Comparison of ENCODE assay signal across 8 cellular contexts in genomic region chr7:86898171-86898570, GRCh38.
"Had no signal": no experiment of that assay in that cellular context is flagged by ENCODE, and none has a peak within 500 bp of the region (broad histone marks: within the 10 kb centered on the region; RNA-seq: fewer than 3 reads in every experiment).

No MANE protein-coding gene starts in this region.

- H3K27ac Mint-ChIP-seq: HFFc6, IgD-negative memory B cell had no signal

- DNase-seq: GM23248, GOT3, H7, HFFc6, KBM-7 had no signal

- H3K4me3 Mint-ChIP-seq: HFFc6 had no signal

- ATAC-seq: HCT116, HepG2 had no signal

- H3K36me3 Mint-ChIP-seq: IgD-negative memory B cell had no signal

- H3K27me3 Mint-ChIP-seq: IgD-negative memory B cell had no signal

- H3K9me3 Mint-ChIP-seq: HFFc6, IgD-negative memory B cell had no signal
